ENCODE assay signal across 14 cellular contexts in the genomic region with DNA sequence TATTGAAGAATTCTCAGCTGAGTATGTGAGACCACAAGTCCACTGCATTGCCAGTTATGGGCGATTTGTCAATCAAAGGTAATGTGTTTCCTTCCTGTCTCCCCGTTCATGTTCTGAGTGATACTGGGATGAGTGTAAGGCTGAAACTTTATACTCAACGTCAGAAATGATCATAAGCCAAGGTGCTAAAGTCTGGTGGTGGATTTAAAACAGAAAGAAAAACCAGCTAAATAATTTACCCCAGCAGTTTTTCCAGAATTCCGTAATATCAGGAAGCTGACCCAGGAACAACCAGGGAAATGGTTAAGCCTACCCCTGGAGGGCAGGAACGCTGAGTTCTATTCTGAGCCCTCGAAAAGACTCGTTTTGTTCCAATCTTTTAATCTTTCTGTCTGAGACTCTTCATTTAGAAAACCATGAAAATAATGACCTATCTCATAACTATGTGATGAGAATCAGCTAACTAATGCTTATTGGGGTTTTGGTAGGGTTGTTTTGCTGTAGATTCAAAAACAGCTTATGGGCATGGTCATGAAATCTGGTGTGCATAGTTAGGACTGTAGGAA.
DNase-seq lines count a peak whose midpoint lies in the region; ATAC-seq and TF ChIP-seq lines count a peak whose summit lies in the region.
"Had no signal": no experiment of that assay in that cellular context is flagged by ENCODE, and none has a peak within 500 bp of the region (broad histone marks: within the 10 kb centered on the region; RNA-seq: fewer than 3 reads in every experiment).

No MANE protein-coding gene starts in this region.

- TF ChIP-seq POLR2A in vagina (IDR thresholded peaks at IDR 0.05), result no peak
- no peak for TF ChIP-seq POLR2A in body of pancreas (IDR thresholded peaks at IDR 0.05)

- H3K9me3 ChIP-seq in adipocyte (ENCODE audit: control insufficient read depth, low read length) (no peaks in the 10 kb centered on the region), vagina (no peaks in the 10 kb centered on the region), body of pancreas (no peaks in the 10 kb centered on the region)

- no peak for TF ChIP-seq CTCF in natural killer cell (IDR thresholded peaks at IDR 0.05)
- TF ChIP-seq CTCF in vagina (IDR thresholded peaks at IDR 0.05), result no peak
- no peak for TF ChIP-seq CTCF in body of pancreas (IDR thresholded peaks at IDR 0.05)

- WGBS in body of pancreas, 2 donors, result 65 to 75% methylated on average over 7 of the region's 7 CpGs

- intact Hi-C loops in natural killer cell (cut with micrococcal nuclease) (no loop called here), vagina (cut with DNase I) (no loop called here), body of pancreas (cut with DNase I) (no loop called here)

- peak overlapping the region; percentile 84 for H3K9ac ChIP-seq in adipocyte (ENCODE audit: low read length)

- H3K4me3 Mint-ChIP-seq in natural killer cell treated with Interleukin-12 subunit alpha and Interleukin-12 subunit beta and Interleukin-15 and Interleukin-18, amount 100 ng/mL, for 72 hours, result peak overlapping the region; percentile 55
- H3K4me3 Mint-ChIP-seq in natural killer cell, result no peak overlapping the region
- H3K4me3 Mint-ChIP-seq: central memory CD8-positive, alpha-beta T cell had no signal

- H3K36me3 Mint-ChIP-seq in natural killer cell treated with Interleukin-12 subunit alpha and Interleukin-12 subunit beta and Interleukin-15 and Interleukin-18, amount 100 ng/mL, for 72 hours, result no peaks in the 10 kb centered on the region
- no peaks in the 10 kb centered on the region for H3K36me3 Mint-ChIP-seq in natural killer cell

- H3K4me1 Mint-ChIP-seq in natural killer cell treated with Interleukin-12 subunit alpha and Interleukin-12 subunit beta and Interleukin-15 and Interleukin-18, amount 100 ng/mL, for 72 hours (ENCODE audit: low read depth in 2 of 2), result peaks cover 11 to 16% of the 10 kb centered on the region in 2 donors
- peaks cover 0 to 4% of the 10 kb centered on the region in 2 donors for H3K4me1 Mint-ChIP-seq in natural killer cell
- H3K4me1 Mint-ChIP-seq: central memory CD8-positive, alpha-beta T cell had no signal

- H3K4me1 ChIP-seq in adipocyte (ENCODE audit: control insufficient read depth, insufficient read depth, low read length), result peaks cover 49% of the 10 kb centered on the region
- H3K4me1 ChIP-seq in vagina, result peaks cover 17% of the 10 kb centered on the region
- no peaks in the 10 kb centered on the region for H3K4me1 ChIP-seq in body of pancreas

- peak overlapping the region; percentile 53 to 65 for H3K27ac Mint-ChIP-seq in natural killer cell treated with Interleukin-12 subunit alpha and Interleukin-12 subunit beta and Interleukin-15 and Interleukin-18, amount 100 ng/mL, for 72 hours
- H3K27ac Mint-ChIP-seq in natural killer cell, result no peak overlapping the region

- H3K9me3 Mint-ChIP-seq in natural killer cell treated with Interleukin-12 subunit alpha and Interleukin-12 subunit beta and Interleukin-15 and Interleukin-18, amount 100 ng/mL, for 72 hours, result no peaks in the 10 kb centered on the region
- no peaks in the 10 kb centered on the region for H3K9me3 Mint-ChIP-seq in natural killer cell
- H3K9me3 Mint-ChIP-seq: central memory CD8-positive, alpha-beta T cell had no signal

- H3K36me3 ChIP-seq in adipocyte (ENCODE audit: control insufficient read depth, insufficient read depth, low read length, severe bottlenecking) (peaks cover 9% of the 10 kb centered on the region), vagina (peaks cover 0 to 23% of the 10 kb centered on the region in 2 donors), body of pancreas (replicated peaks in 1 of 2; ENCODE audit: insufficient read depth in 1 of 2, low read depth in 2 of 2) (no peaks in the 10 kb centered on the region)

- H3K27me3 Mint-ChIP-seq in natural killer cell treated with Interleukin-12 subunit alpha and Interleukin-12 subunit beta and Interleukin-15 and Interleukin-18, amount 100 ng/mL, for 72 hours, result peaks cover 5 to 8% of the 10 kb centered on the region in 2 donors
- H3K27me3 Mint-ChIP-seq in natural killer cell (ENCODE audit: low read depth in 2 of 2), result peaks cover 0 to 10% of the 10 kb centered on the region in 2 donors
- H3K27me3 Mint-ChIP-seq: central memory CD8-positive, alpha-beta T cell had no signal

- peak; percentile 82 to 88 for ATAC-seq in natural killer cell treated with Interleukin-12 subunit alpha and Interleukin-12 subunit beta and Interleukin-15 and Interleukin-18, amount 100 ng/mL, for 72 hours
- ATAC-seq in natural killer cell, result no peak
- no peak for ATAC-seq in GM19328 (IDR thresholded peaks at IDR 0.05; ENCODE audit: unreplicated experiment)
- ATAC-seq in body of pancreas, result no peak

- no peaks in the 10 kb centered on the region for H3K27me3 ChIP-seq in adipocyte (replicated peaks; ENCODE audit: control insufficient read depth, insufficient read depth, low read length)
- H3K27me3 ChIP-seq in vagina, result no peaks in the 10 kb centered on the region
- H3K27me3 ChIP-seq in body of pancreas, result no peaks in the 10 kb centered on the region

- H3K27ac ChIP-seq in vagina, result peak overlapping the region; percentile 12
- no peak overlapping the region for H3K27ac ChIP-seq in body of pancreas

- peak overlapping the region; percentile 59 for H3K4me3 ChIP-seq in adipocyte (ENCODE audit: low read length)
- no peak overlapping the region for H3K4me3 ChIP-seq in vagina
- no peak overlapping the region for H3K4me3 ChIP-seq in body of pancreas

- no peak for DNase-seq in natural killer cell treated with Interleukin-12 subunit alpha and Interleukin-12 subunit beta and Interleukin-15 and Interleukin-18, amount 100 ng/mL, for 72 hours (ENCODE audit: low spot score)
- no peak for DNase-seq in natural killer cell
- DNase-seq in adipocyte (ENCODE audit: low read depth), result peak; percentile 77
- DNase-seq in foreskin melanocyte, result peak; percentile 57
- no peak for DNase-seq in vagina (ENCODE audit: extremely low spot score in 2 of 2)
- no peak for DNase-seq in body of pancreas
- no peak for DNase-seq in NCI-H2171 (lab: John Stamatoyannopoulos, UW)
- DNase-seq: GF-D8, glutamatergic neuron, mesendoderm, NCI-H1930, posterior cingulate gyrus had no signal

Comparison
In these comparisons a context has a peak if more than half of its experiments do, and no peak if none do; other contexts are left out.
1. ATAC-seq: peak in natural killer cell treated with Interleukin-12 subunit alpha and Interleukin-12 subunit beta and Interleukin-15 and Interleukin-18, amount 100 ng/mL, for 72 hours (2 of 2); none in natural killer cell (0 of 3), GM19328 (single experiment) and body of pancreas (single experiment).
2. H3K27ac Mint-ChIP-seq: peak in natural killer cell treated with Interleukin-12 subunit alpha and Interleukin-12 subunit beta and Interleukin-15 and Interleukin-18, amount 100 ng/mL, for 72 hours (2 of 2); none in natural killer cell (0 of 2).
3. DNase-seq: peak in adipocyte (single experiment) and foreskin melanocyte (single experiment); none in natural killer cell treated with Interleukin-12 subunit alpha and Interleukin-12 subunit beta and Interleukin-15 and Interleukin-18, amount 100 ng/mL, for 72 hours (single experiment), natural killer cell (single experiment), vagina (0 of 2), body of pancreas (0 of 4) and NCI-H2171 (single experiment).